Comparison of ENCODE assay signal across 8 cellular contexts in genomic region chr4:184536881-184537248, GRCh38.
A peak's percentile ranks its signal among the peaks of the same experiment; 100 is the strongest.
DNase-seq lines count a peak whose midpoint lies in the region; ATAC-seq, FAIRE-seq and TF ChIP-seq lines count a peak whose summit lies in the region.

No MANE protein-coding gene starts in this region.

- DNase-seq in BJ (ENCODE audit: low read depth) = no peak
- DNase-seq in HT-29 (ENCODE audit: low spot score) = peak; percentile 2
- DNase-seq in bronchial epithelial cell (ENCODE audit: low read depth) = no peak
- DNase-seq in mesenchymal stem cell = no peak
- DNase-seq in stimulated activated naive CD4-positive, alpha-beta T cell treated with Interleukin-2 at 50 U/mL for 16 hours (lab: John Stamatoyannopoulos, UW) = no peak
- no peak for DNase-seq in kidney glomerular epithelial cell (lab: John Stamatoyannopoulos, UW)

- no peaks in the 10 kb centered on the region for H3K4me1 ChIP-seq in mesenchymal stem cell (ENCODE audit: control insufficient read depth, insufficient read depth, low read depth, low read length)
- no peaks in the 10 kb centered on the region for H3K4me1 ChIP-seq in urinary bladder (ENCODE audit: insufficient read depth)

- H2BK12ac ChIP-seq in mesenchymal stem cell (ENCODE audit: low read length in 2 of 2) = no peak overlapping the region

- H3K36me3 ChIP-seq in BJ (ENCODE audit: control insufficient read depth, insufficient read depth, low read length) (no peaks in the 10 kb centered on the region), bronchial epithelial cell (ENCODE audit: control insufficient read depth, insufficient read depth, low read length) (no peaks in the 10 kb centered on the region), mesenchymal stem cell (ENCODE audit: control insufficient read depth in 1 of 2, insufficient read depth in 2 of 2, low read depth in 1 of 2, low read length in 2 of 2) (no peaks in the 10 kb centered on the region), urinary bladder (ENCODE audit: insufficient read depth) (no peaks in the 10 kb centered on the region)

- H3K18ac ChIP-seq in mesenchymal stem cell (ENCODE audit: low read depth in 1 of 2, low read length in 2 of 2) = peak overlapping the region in 1 of 2 experiments; percentile 73

- peaks cover 9% of the 10 kb centered on the region for H3K79me1 ChIP-seq in mesenchymal stem cell (replicated peaks; ENCODE audit: low read length, poor library complexity, severe bottlenecking)

- no peak overlapping the region for H3K14ac ChIP-seq in mesenchymal stem cell (ENCODE audit: low read length in 2 of 2)

- no peak overlapping the region for H2BK15ac ChIP-seq in mesenchymal stem cell (ENCODE audit: low read depth, poor library complexity, severe bottlenecking)

- TF ChIP-seq CTCF in BJ (IDR thresholded peaks at IDR 0.05; ENCODE audit: insufficient read depth, low read depth, low read length) = no peak
- TF ChIP-seq CTCF in bronchial epithelial cell (IDR thresholded peaks at IDR 0.05; ENCODE audit: insufficient read depth, low read length, severe bottlenecking) = no peak

- H4K91ac ChIP-seq in mesenchymal stem cell (ENCODE audit: low read length) = peak overlapping the region; percentile 65

- CTCF ChIA-PET in BJ (lab: Yijun Ruan, JAX) = interaction anchor here (0.7 to 4.5 kb wide), 8 partner anchors 14 to 302 kb away, joined by 3 to 49 read pairs (median 3); no protein-coding TSS in a partner anchor

- peak overlapping the region; percentile 97 for H3K9ac ChIP-seq in mesenchymal stem cell (ENCODE audit: low read length)

- H3K27me3 ChIP-seq in BJ (ENCODE audit: control insufficient read depth, insufficient read depth, low read length) (no peaks in the 10 kb centered on the region), bronchial epithelial cell (ENCODE audit: control insufficient read depth, insufficient read depth, low read length) (no peaks in the 10 kb centered on the region), mesenchymal stem cell (ENCODE audit: control insufficient read depth in 1 of 2, insufficient read depth in 1 of 2, low read length in 2 of 2) (no peaks in the 10 kb centered on the region)

- H3K4me3 ChIP-seq in BJ (ENCODE audit: low read depth, low read length) = peak overlapping the region; percentile 63
- peak overlapping the region; percentile 53 for H3K4me3 ChIP-seq in bronchial epithelial cell (ENCODE audit: low read depth, low read length)
- peak overlapping the region in 1 of 2 experiments; percentile 93 for H3K4me3 ChIP-seq in mesenchymal stem cell (ENCODE audit: insufficient read depth in 1 of 2, low read depth in 1 of 2, low read length in 2 of 2)
- H3K4me3 ChIP-seq in urinary bladder (ENCODE audit: low read depth, low read length) = peak overlapping the region; percentile 65

- POLR2A ChIA-PET in BJ (lab: Charles Lee) = no interaction called here

- H3K23ac ChIP-seq in mesenchymal stem cell (ENCODE audit: low read length in 2 of 2) = no peak overlapping the region

- H3K4me2 ChIP-seq in mesenchymal stem cell (ENCODE audit: low read length, poor library complexity, severe bottlenecking) = peak overlapping the region; percentile 74

- WGBS in mesenchymal stem cell = 22% methylated on average over 5 of the region's 5 CpGs
- 13% methylated on average over 5 of the region's 5 CpGs for WGBS in urinary bladder

- no peaks in the 10 kb centered on the region for H3K9me3 ChIP-seq in mesenchymal stem cell (ENCODE audit: control insufficient read depth, low read length)

- H3K27ac ChIP-seq in mesenchymal stem cell (ENCODE audit: low read length, poor library complexity, severe bottlenecking) = peak overlapping the region; percentile 69
- peak overlapping the region; percentile 76 for H3K27ac ChIP-seq in urinary bladder (ENCODE audit: low read depth)

- ATAC-seq in HG03139 (IDR thresholded peaks at IDR 0.05; ENCODE audit: unreplicated experiment) = no peak

- H2AK5ac ChIP-seq in mesenchymal stem cell (ENCODE audit: low read length, severe bottlenecking) = peak overlapping the region; percentile 65

- H2BK5ac ChIP-seq in mesenchymal stem cell (ENCODE audit: low read depth, low read length, poor library complexity, severe bottlenecking) = peak overlapping the region; percentile 71

- peak overlapping the region; percentile 46 for H2AFZ ChIP-seq in mesenchymal stem cell (ENCODE audit: low read depth, low read length)

- peak overlapping the region; percentile 71 to 87 for H3K4ac ChIP-seq in mesenchymal stem cell (ENCODE audit: low read depth in 1 of 2, low read length in 2 of 2)

- FAIRE-seq in bronchial epithelial cell (lab: Jason Lieb, UNC) = no peak

- H2BK120ac ChIP-seq in mesenchymal stem cell (ENCODE audit: low read depth, low read length) = no peak overlapping the region

- no peak overlapping the region for H4K8ac ChIP-seq in mesenchymal stem cell (ENCODE audit: low read length)
